ENCODE assay signal across 19 cellular contexts in the genomic region with DNA sequence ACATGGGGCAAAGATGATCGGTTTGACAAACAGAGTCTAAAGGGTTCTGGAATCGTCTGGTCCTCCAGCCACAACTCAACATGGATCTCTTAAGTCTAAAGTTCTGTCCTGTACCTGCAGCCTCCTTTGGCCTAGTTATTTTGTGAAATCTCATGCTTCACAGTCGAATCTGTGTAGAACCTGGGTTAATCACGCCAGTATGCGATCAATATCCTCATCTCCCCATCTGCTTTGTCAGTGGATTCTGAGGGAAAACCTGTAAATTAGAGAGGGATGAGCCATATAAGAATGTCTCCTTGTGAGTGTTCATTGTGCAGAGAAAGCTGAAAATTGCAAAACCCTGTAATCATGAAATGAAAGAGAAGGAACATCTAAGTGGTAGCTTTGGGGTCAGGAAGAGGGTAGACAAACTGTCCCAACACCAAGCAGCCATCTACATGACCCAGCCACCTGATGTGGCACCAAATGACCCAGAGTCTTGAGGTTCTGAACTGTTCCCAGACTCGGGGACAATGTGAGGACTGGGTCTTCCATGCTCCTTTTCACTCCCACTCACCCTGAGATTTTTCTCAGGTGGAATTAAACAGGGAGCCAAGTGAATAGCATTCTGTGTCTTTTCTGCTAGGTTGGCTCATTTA.
"Had no signal": no experiment of that assay in that cellular context is flagged by ENCODE, and none has a peak within 500 bp of the region (broad histone marks: within the 10 kb centered on the region; RNA-seq: fewer than 3 reads in every experiment).

No MANE protein-coding gene starts in this region.

- FAIRE-seq: RCC 7860 had no signal

- H3K27me3 ChIP-seq: SJSA1 had no signal

- H3K27ac ChIP-seq: SJSA1, SK-N-MC had no signal

- H3K36me3 ChIP-seq: SJSA1 had no signal

- H3K9me3 ChIP-seq: SJSA1 had no signal

- DNase-seq: IMR-90, Karpas-422, KG1, MM.1S, NCI-H1092 treated with DMSO at 0.1 percent for 48 hours, NCI-H1436, NCI-H187, NCI-H2029, NCI-H2081 treated with DMSO at 0.1 percent for 48 hours, NCI-H2171, NCI-H524, NCI-H526 treated with DMSO at 0.1 percent for 48 hours, NCI-H774, Right ventricle myocardium superior, RPMI8226, SIG-M5 had no signal

- H3K4me3 ChIP-seq: SJSA1, SK-N-MC had no signal
